7 cellular contexts compared by ENCODE assay signal in the genomic region with DNA sequence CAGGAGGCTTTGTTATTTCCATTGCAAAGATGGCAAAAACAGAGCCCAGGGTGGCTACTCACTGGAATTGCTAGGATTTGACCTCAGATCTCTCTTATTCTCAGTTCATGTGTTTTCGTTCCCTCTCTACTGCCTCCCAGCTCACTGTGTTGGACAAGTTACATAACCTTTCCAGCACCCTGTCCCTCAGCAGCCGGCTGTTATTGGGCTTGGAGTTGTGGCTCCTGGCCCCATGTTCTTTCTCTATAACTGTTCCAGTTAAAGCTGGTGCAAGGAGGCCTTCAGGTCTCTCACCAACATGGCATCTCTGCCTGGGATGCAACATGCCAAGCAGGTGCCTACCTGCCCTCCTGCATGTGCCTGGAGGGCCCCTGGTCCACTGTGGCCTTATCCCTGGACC. TPM values are rescaled to one million over a fixed set of nuclear protein-coding genes. Genes with fewer than 3 reads are reported as not detected.
"Had no signal": no experiment of that assay in that cellular context is flagged by ENCODE, and none has a peak within 500 bp of the region (broad histone marks: within the 10 kb centered on the region; RNA-seq: fewer than 3 reads in every experiment).

No MANE protein-coding gene starts in this region.

- H3K27ac ChIP-seq: HL-60 had no signal

- H3K27ac Mint-ChIP-seq: GM23338, H9, IgD-negative memory B cell had no signal

- DNase-seq: H9, HCEC 1CT had no signal

- H3K27me3 Mint-ChIP-seq: IgD-negative memory B cell had no signal

- H3K4me3 ChIP-seq: GM23338 had no signal

- H3K4me3 Mint-ChIP-seq: GM23338, H9, IgD-negative memory B cell had no signal

- H3K9me3 Mint-ChIP-seq: GM23338, IgD-negative memory B cell had no signal

RNA-seq across cellular contexts. Expression of gene LRRC18, which starts 56.8 kb away (rescaled TPM):
- total RNA-seq: GM23338, H1, H9, HepG2 had no signal
